10 cellular contexts compared by ENCODE assay signal in the genomic region with DNA sequence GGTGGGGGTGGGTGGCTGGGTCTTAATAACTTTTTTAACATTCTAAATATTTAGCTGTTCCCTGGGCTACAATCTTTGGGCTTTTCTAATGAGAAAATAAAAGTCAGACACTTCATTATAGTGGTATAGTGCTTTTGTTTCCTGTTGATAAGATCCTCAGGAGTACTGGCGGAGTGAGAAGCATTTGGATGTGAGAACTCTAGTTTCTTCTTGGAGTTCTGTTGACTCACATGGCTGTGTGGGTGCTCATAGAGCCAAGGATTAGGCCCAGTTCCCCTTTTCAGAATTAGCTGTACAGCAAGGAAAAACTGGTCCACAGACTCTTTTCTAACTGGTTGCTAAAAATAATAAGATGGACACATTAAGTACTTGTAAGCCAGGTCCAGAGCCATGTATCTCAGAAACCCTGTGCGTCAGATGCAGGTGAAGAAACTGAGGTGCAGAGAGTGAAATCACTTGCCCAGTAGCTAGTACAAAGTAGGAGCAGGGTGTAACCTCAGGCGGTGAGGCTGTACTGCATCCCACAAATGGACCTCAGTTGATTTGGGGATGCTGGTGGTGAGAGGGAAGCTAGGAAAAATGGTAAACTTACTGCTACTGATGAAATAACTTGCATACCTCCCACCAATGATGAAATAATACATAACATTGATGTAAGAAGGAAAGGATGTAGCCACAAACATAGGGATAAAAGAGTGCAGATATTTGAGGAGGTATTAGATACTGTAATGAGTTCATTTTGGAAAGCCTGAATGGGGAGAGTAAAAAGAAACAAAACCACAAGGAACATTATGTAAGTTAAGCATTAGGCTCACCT. TPM values are rescaled to one million over a fixed set of nuclear protein-coding genes. Genes with fewer than 3 reads are reported as not detected.
DNase-seq lines count a peak whose midpoint lies in the region; ATAC-seq, FAIRE-seq and TF ChIP-seq lines count a peak whose summit lies in the region.
"Had no signal": no experiment of that assay in that cellular context is flagged by ENCODE, and none has a peak within 500 bp of the region (broad histone marks: within the 10 kb centered on the region; RNA-seq: fewer than 3 reads in every experiment).

No MANE protein-coding gene starts in this region.

- H3K4me3 ChIP-seq in DND-41 (ENCODE audit: low read depth in 1 of 2, low read length in 2 of 2), result no peak overlapping the region
- peak overlapping the region; percentile 95 for H3K4me3 ChIP-seq in coronary artery
- H3K4me3 ChIP-seq in psoas muscle, result peak overlapping the region; percentile 72

- H2AFZ ChIP-seq in DND-41 (ENCODE audit: low read depth, low read length), result no peak overlapping the region

- no peaks in the 10 kb centered on the region for H3K79me2 ChIP-seq in DND-41 (ENCODE audit: insufficient read depth, low read length)

- H3K4me2 ChIP-seq in DND-41 (ENCODE audit: insufficient read depth, low read length), result 0 out of 2 replicates have a peak overlapping the region, but pooled peaks have one; percentile 97

- TF ChIP-seq CTCF in DND-41 (IDR thresholded peaks at IDR 0.05; ENCODE audit: borderline replicate concordance, extremely low read depth, low read length, poor library complexity, severe bottlenecking) (no peak), coronary artery (IDR thresholded peaks at IDR 0.05) (no peak), psoas muscle (IDR thresholded peaks at IDR 0.05) (no peak)

- no peaks in the 10 kb centered on the region for H4K20me1 ChIP-seq in DND-41 (ENCODE audit: insufficient read depth, low read length)

- no peak for DNase-seq in DND-41
- DNase-seq in NAMALWA (ENCODE audit: low spot score), result peak; percentile 34
- no peak for DNase-seq in coronary artery (ENCODE audit: low spot score)
- DNase-seq in psoas muscle, result no peak
- DNase-seq in HTR-8/SVneo (ENCODE audit: insufficient read length, low spot score), result no peak
- no peak for DNase-seq in occipital lobe (lab: John Stamatoyannopoulos, UW)
- DNase-seq in T1000 (lab: John Stamatoyannopoulos, UW), result no peak
- DNase-seq: hypothalamus had no signal

- no peaks in the 10 kb centered on the region for H3K36me3 ChIP-seq in DND-41 (ENCODE audit: insufficient read depth, low read length)
- no peaks in the 10 kb centered on the region for H3K36me3 ChIP-seq in psoas muscle (ENCODE audit: insufficient read depth in 1 of 2, low read depth in 1 of 2)

- no peaks in the 10 kb centered on the region for H3K9me3 ChIP-seq in DND-41 (ENCODE audit: insufficient read depth, low read length, severe bottlenecking)
- H3K9me3 ChIP-seq in psoas muscle, result no peaks in the 10 kb centered on the region

- H3K27me3 ChIP-seq in DND-41 (ENCODE audit: insufficient read depth, low read length, poor library complexity), result peaks cover 19% of the 10 kb centered on the region
- no peaks in the 10 kb centered on the region for H3K27me3 ChIP-seq in psoas muscle (ENCODE audit: insufficient read depth in 3 of 3, low read length in 2 of 3)

- ATAC-seq in DND-41 (ENCODE audit: insufficient read depth, low read depth) (no peak), psoas muscle (no peak), HG03095 (IDR thresholded peaks at IDR 0.05; ENCODE audit: unreplicated experiment) (no peak)

- intact Hi-C loops in psoas muscle (cut with DNase I), result loop anchor here (10.0 kb wide), 1 partner anchor 141 kb away; no protein-coding TSS in a partner anchor

- FAIRE-seq in HTR-8/SVneo (lab: Jason Lieb, UNC), result no peak
- FAIRE-seq: urothelium cell line had no signal

- no peak overlapping the region for H3K9ac ChIP-seq in DND-41 (ENCODE audit: low read depth, low read length)

- H3K27ac ChIP-seq in DND-41 (ENCODE audit: low read length) (no peak overlapping the region), coronary artery (peak overlapping the region; percentile 91 to 97), psoas muscle (no peak overlapping the region)

- WGBS in psoas muscle, 3 donors, result 73 to 84% (median 81%) methylated on average over 3 of the region's 3 CpGs

- peaks cover 29% of the 10 kb centered on the region for H3K4me1 ChIP-seq in DND-41 (ENCODE audit: insufficient read depth, low read length)
- peaks cover 13% of the 10 kb centered on the region for H3K4me1 ChIP-seq in psoas muscle

RNA-seq across cellular contexts. Expression of gene ITPR1, which starts 2.4 kb away (rescaled TPM):
- total RNA-seq in psoas muscle, result 1 to 10 TPM; 6.2 to 9.2 (median 8.3) TPM
- polyA plus RNA-seq in psoas muscle, result 1 to 10 TPM; 4.4 to 9.2 (median 9.0) TPM
- total RNA-seq in occipital lobe, result 136 TPM

RNA-seq across cellular contexts. Expression of gene SUMF1, which starts 28.4 kb away (rescaled TPM):
- total RNA-seq in psoas muscle, result 1 to 10 TPM; 4.6 to 6.4 (median 5.1) TPM
- 1 to 10 TPM; 3.0 to 7.6 (median 5.0) TPM for polyA plus RNA-seq in psoas muscle
- total RNA-seq in occipital lobe, result 36.8 TPM

Comparison
In these comparisons a context has a peak if more than half of its experiments do, and no peak if none do; other contexts are left out.
1. H3K27ac ChIP-seq: peak in coronary artery (2 of 2); none in DND-41 (single experiment) and psoas muscle (single experiment).
2. H3K4me3 ChIP-seq: peak in coronary artery (single experiment) and psoas muscle (single experiment); none in DND-41 (0 of 2).
3. RNA of gene ITPR1, which starts 2.4 kb away (total RNA-seq): 136 TPM in occipital lobe (single experiment); 6.2 to 9.2 TPM in psoas muscle; every median in the first group is over 10 times any median in the second.